Comparison of ENCODE assay signal across 1 cellular context in genomic region chr2:190184460-190184859, GRCh38.
TF ChIP-seq lines count a peak whose summit lies in the region.

No MANE protein-coding gene starts in this region.

TF ChIP-seq in GM23338, 12 proteins besides CTCF, POLR2A, EP300 and RAD21 (continued from another document):
- TF ChIP-seq ZNF462 (CRISPR knock-in tag; IDR thresholded peaks at IDR 0.05) (no peak), POLR2AphosphoS5 (IDR thresholded peaks at IDR 0.05; ENCODE audit: low read depth) (no peak), EZH2phosphoT487 (IDR thresholded peaks at IDR 0.05; ENCODE audit: unreplicated experiment) (no peak), CREB1 (CRISPR knock-in tag; IDR thresholded peaks at IDR 0.05; ENCODE audit: low read depth) (no peak), ETS1 (IDR thresholded peaks at IDR 0.05) (no peak)
